ENCODE assay signal across 21 cellular contexts in the genomic region with DNA sequence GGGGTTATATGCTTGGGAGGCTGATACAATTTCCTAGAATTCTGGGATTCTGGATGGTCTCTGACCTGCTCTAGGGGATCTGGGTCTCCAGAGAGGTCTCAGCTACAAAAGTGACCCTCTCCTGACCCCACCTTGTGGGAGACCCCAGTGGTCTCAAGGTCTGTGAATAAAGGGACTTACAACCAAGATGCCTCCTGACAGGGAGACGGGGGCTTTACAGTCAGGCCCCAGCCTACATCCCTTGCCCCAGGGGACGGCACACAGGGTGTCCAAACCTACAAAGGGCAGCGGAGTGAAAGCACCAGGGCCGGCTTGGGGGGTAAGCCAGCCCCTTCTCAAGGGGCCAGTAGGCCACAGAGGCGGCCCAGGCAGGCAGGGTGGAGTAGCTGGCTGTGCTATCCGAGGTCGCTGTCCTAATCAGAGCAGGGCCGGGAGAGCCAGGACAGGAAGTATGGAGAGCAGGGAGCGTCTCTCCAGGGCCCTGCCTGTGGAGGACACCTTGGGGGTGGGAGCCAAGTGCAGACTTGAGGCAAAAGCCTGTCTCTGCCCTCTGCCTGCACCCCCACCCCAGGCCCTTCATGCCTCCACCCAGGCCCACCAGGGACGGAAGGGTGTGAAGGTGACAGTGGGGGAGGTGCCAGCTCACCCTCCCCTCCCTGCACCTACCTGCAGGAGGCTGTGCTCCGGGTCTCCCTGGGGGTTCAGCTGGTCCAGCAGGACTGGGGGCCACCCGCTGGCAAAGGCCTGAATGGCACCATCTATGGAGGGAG. TPM values are rescaled to one million over a fixed set of nuclear protein-coding genes. Genes with fewer than 3 reads are reported as not detected.
DNase-seq lines count a peak whose midpoint lies in the region; ATAC-seq and TF ChIP-seq lines count a peak whose summit lies in the region.
"Had no signal": no experiment of that assay in that cellular context is flagged by ENCODE, and none has a peak within 500 bp of the region (broad histone marks: within the 10 kb centered on the region; RNA-seq: fewer than 3 reads in every experiment).

No MANE protein-coding gene starts in this region.

- intact Hi-C loops in A673 (cut with micrococcal nuclease; ENCODE audit: unreplicated experiment) (no loop called here), CD14-positive monocyte (cut with micrococcal nuclease) (no loop called here)

- no peaks in the 10 kb centered on the region for H3K9me3 ChIP-seq in A673 (ENCODE audit: low read depth, low read length, poor library complexity, severe bottlenecking)
- H3K9me3 ChIP-seq: left lung, testis had no signal

- no TSS peak for BruUV-seq in A673 (replicated peaks; lab: Mats Ljungman, UMichigan)

- H3K4me3 Mint-ChIP-seq in activated T-helper 17 cell treated with anti-CD3 and anti-CD28 coated beads, Interleukin-2, amount 50 U/mL, for 72 hours: peak overlapping the region; percentile 17
- H3K4me3 Mint-ChIP-seq in memory B cell: peak overlapping the region; percentile 59
- H3K4me3 Mint-ChIP-seq in endothelial cell (ENCODE audit: unreplicated experiment): no peak overlapping the region
- peak overlapping the region in 1 of 2 donors; percentile 59 for H3K4me3 Mint-ChIP-seq in CD14-positive monocyte

- CTCF ChIA-PET in A673 (lab: Charles Lee): no interaction called here

- no peaks in the 10 kb centered on the region for H3K36me3 ChIP-seq in A673 (ENCODE audit: insufficient read depth, low read length, poor library complexity, severe bottlenecking)
- H3K36me3 ChIP-seq: left lung had no signal

- no peaks in the 10 kb centered on the region for H3K36me3 Mint-ChIP-seq in activated T-helper 17 cell treated with anti-CD3 and anti-CD28 coated beads, Interleukin-2, amount 50 U/mL, for 72 hours (ENCODE audit: low read depth)
- H3K36me3 Mint-ChIP-seq in memory B cell (no peaks in the 10 kb centered on the region), endothelial cell (ENCODE audit: low read depth, unreplicated experiment) (peaks cover 4% of the 10 kb centered on the region), CD14-positive monocyte (peaks cover 3 to 4% of the 10 kb centered on the region in 2 donors)

- H3K27me3 ChIP-seq in A673 (replicated peaks; ENCODE audit: insufficient read depth, low read depth, low read length, poor library complexity): peaks cover 36% of the 10 kb centered on the region
- H3K27me3 ChIP-seq: testis had no signal

- POLR2A ChIA-PET in A673 (lab: Charles Lee; ENCODE audit: low non-redundant PET): no interaction called here

- H3K9me3 Mint-ChIP-seq in activated T-helper 17 cell treated with anti-CD3 and anti-CD28 coated beads, Interleukin-2, amount 50 U/mL, for 72 hours: no peaks in the 10 kb centered on the region
- no peaks in the 10 kb centered on the region for H3K9me3 Mint-ChIP-seq in memory B cell
- no peaks in the 10 kb centered on the region for H3K9me3 Mint-ChIP-seq in endothelial cell (ENCODE audit: unreplicated experiment)
- peaks cover 0 to 7% (median under 1%) of the 10 kb centered on the region in 7 donors for H3K9me3 Mint-ChIP-seq in CD14-positive monocyte
- H3K9me3 Mint-ChIP-seq: activated T-helper 1 cell treated with anti-CD3 and anti-CD28 coated beads, Interleukin-12 subunit alpha, Interleukin-12 subunit beta, Interleukin-2, Interleukin-4 antibody, amounts not matched to agents 30 ng/mL and 10 ng/mL and 1 ng/mL, durations not matched to agents 14 hours and 24 hours and 36 hours had no signal

- H3K27ac ChIP-seq in A673 (ENCODE audit: low read depth, low read length, poor library complexity, severe bottlenecking) (no peak overlapping the region), coronary artery (no peak overlapping the region)
- H3K27ac ChIP-seq: left lung, skin epidermis, testis had no signal

- DNase-seq in A673 (ENCODE audit: low spot score): no peak
- DNase-seq in memory B cell (ENCODE audit: low spot score in 2 of 2): no peak
- DNase-seq in coronary artery (ENCODE audit: low spot score): no peak
- DNase-seq in endothelial cell (ENCODE audit: low spot score): no peak
- DNase-seq in CD14-positive monocyte (ENCODE audit: low spot score): no peak
- DNase-seq: activated CD4-positive, alpha-beta T cell treated with anti-CD3 and anti-CD28 coated beads, Interleukin-2, amount 50 U/mL, for 48 hours; amniotic stem cell; stimulated activated CD4-positive, alpha-beta T cell treated with anti-CD3 and anti-CD28 coated beads, Interleukin-4, amount 100 ng/mL, for 1 hour; testis had no signal

- peaks cover 22% of the 10 kb centered on the region for H3K27me3 Mint-ChIP-seq in activated T-helper 17 cell treated with anti-CD3 and anti-CD28 coated beads, Interleukin-2, amount 50 U/mL, for 72 hours
- H3K27me3 Mint-ChIP-seq in memory B cell (peaks cover 22% of the 10 kb centered on the region), endothelial cell (ENCODE audit: unreplicated experiment) (peaks cover 14% of the 10 kb centered on the region), CD14-positive monocyte (ENCODE audit: low read depth in 3 of 3) (peaks cover 38 to 57% (median 54%) of the 10 kb centered on the region in 3 donors)

- 0 out of 2 replicates have a peak, but pooled peaks have one; percentile 9 for TF ChIP-seq CTCF in A673 (conservative IDR thresholded peaks at IDR 0.05; ENCODE audit: low read depth, low read length)
- TF ChIP-seq CTCF in GM12872 (IDR thresholded peaks at IDR 0.05; ENCODE audit: insufficient read depth, low read depth, low read length): peak; percentile 28; the same call in 1 of the 3 replicates
- TF ChIP-seq CTCF in coronary artery (IDR thresholded peaks at IDR 0.05): no peak
- TF ChIP-seq CTCF in endothelial cell (IDR thresholded peaks at IDR 0.05; ENCODE audit: unreplicated experiment): no peak
- no peak for TF ChIP-seq CTCF in CD14-positive monocyte (IDR thresholded peaks at IDR 0.05)

- ATAC-seq in activated T-helper 17 cell treated with anti-CD3 and anti-CD28 coated beads, Interleukin-2, amount 50 U/mL, for 72 hours (replicated peaks): no peak
- ATAC-seq in memory B cell (ENCODE audit: low read depth) (no peak), GM21737 (IDR thresholded peaks at IDR 0.05; ENCODE audit: unreplicated experiment) (no peak)
- ATAC-seq: left lung had no signal

- peaks cover 9% of the 10 kb centered on the region for H3K4me1 ChIP-seq in A673 (ENCODE audit: insufficient read depth, low read length, poor library complexity, severe bottlenecking)
- H3K4me1 ChIP-seq: testis had no signal

- peaks cover 7% of the 10 kb centered on the region for H3K4me1 Mint-ChIP-seq in activated T-helper 17 cell treated with anti-CD3 and anti-CD28 coated beads, Interleukin-2, amount 50 U/mL, for 72 hours
- peaks cover 12% of the 10 kb centered on the region for H3K4me1 Mint-ChIP-seq in memory B cell
- H3K4me1 Mint-ChIP-seq in endothelial cell (ENCODE audit: unreplicated experiment): peaks cover 5% of the 10 kb centered on the region
- H3K4me1 Mint-ChIP-seq in CD14-positive monocyte: peaks cover 17% of the 10 kb centered on the region

- H3K27ac Mint-ChIP-seq in activated T-helper 17 cell treated with anti-CD3 and anti-CD28 coated beads, Interleukin-2, amount 50 U/mL, for 72 hours: no peak overlapping the region
- no peak overlapping the region for H3K27ac Mint-ChIP-seq in memory B cell
- H3K27ac Mint-ChIP-seq in endothelial cell (ENCODE audit: unreplicated experiment): no peak overlapping the region
- no peak overlapping the region for H3K27ac Mint-ChIP-seq in CD14-positive monocyte
- H3K27ac Mint-ChIP-seq: activated T-helper 1 cell treated with anti-CD3 and anti-CD28 coated beads, Interleukin-12 subunit alpha, Interleukin-12 subunit beta, Interleukin-2, Interleukin-4 antibody, amounts not matched to agents 30 ng/mL and 10 ng/mL and 1 ng/mL, durations not matched to agents 14 hours and 24 hours and 36 hours had no signal

- H3K4me3 ChIP-seq in A673 (ENCODE audit: low read depth, low read length, poor library complexity, severe bottlenecking) (no peak overlapping the region), coronary artery (no peak overlapping the region)
- H3K4me3 ChIP-seq: left lung had no signal

RNA-seq across cellular contexts. Expression of a gene that starts 3.5 kb away (rescaled TPM):
- total RNA-seq in A673 (2021) (not detected in 2 replicates), endothelial cell (ENCODE audit: unreplicated experiment) (not detected)
- total RNA-seq in activated T-helper 17 cell treated with anti-CD3 and anti-CD28 coated beads, Interleukin-2, amount 50 U/mL, for 72 hours: not detected
- polyA plus RNA-seq in CD14-positive monocyte: not detected
- total RNA-seq: activated T-helper 1 cell treated with anti-CD3 and anti-CD28 coated beads, Interleukin-12 subunit alpha, Interleukin-12 subunit beta, Interleukin-2, Interleukin-4 antibody, amounts not matched to agents 30 ng/mL and 10 ng/mL and 1 ng/mL, durations not matched to agents 14 hours and 24 hours and 36 hours; cerebellum; endothelial cell of umbilical vein; frontal cortex; HT1080; left lung; LHCN-M2; myocyte had no signal
- polyA plus RNA-seq: endothelial cell of umbilical vein had no signal

RNA-seq across cellular contexts. Expression of a gene that starts 22.1 kb away (rescaled TPM):
- total RNA-seq in A673 (2021) (not detected in 2 replicates), endothelial cell (ENCODE audit: unreplicated experiment) (0.23 TPM)
- total RNA-seq in activated T-helper 17 cell treated with anti-CD3 and anti-CD28 coated beads, Interleukin-2, amount 50 U/mL, for 72 hours: not detected
- not detected for polyA plus RNA-seq in CD14-positive monocyte
- total RNA-seq: activated T-helper 1 cell treated with anti-CD3 and anti-CD28 coated beads, Interleukin-12 subunit alpha, Interleukin-12 subunit beta, Interleukin-2, Interleukin-4 antibody, amounts not matched to agents 30 ng/mL and 10 ng/mL and 1 ng/mL, durations not matched to agents 14 hours and 24 hours and 36 hours; HT1080 had no signal

RNA-seq across cellular contexts. Expression of a gene that starts 52.7 kb away (rescaled TPM):
- total RNA-seq in A673 (2021) (not detected in 2 replicates), endothelial cell (ENCODE audit: unreplicated experiment) (not detected)
- not detected for total RNA-seq in activated T-helper 17 cell treated with anti-CD3 and anti-CD28 coated beads, Interleukin-2, amount 50 U/mL, for 72 hours
- 1 to 10 TPM; 1.6 to 2.5 TPM for polyA plus RNA-seq in CD14-positive monocyte
- total RNA-seq: activated T-helper 1 cell treated with anti-CD3 and anti-CD28 coated beads, Interleukin-12 subunit alpha, Interleukin-12 subunit beta, Interleukin-2, Interleukin-4 antibody, amounts not matched to agents 30 ng/mL and 10 ng/mL and 1 ng/mL, durations not matched to agents 14 hours and 24 hours and 36 hours; endothelial cell of umbilical vein; HT1080; LHCN-M2 had no signal
- polyA plus RNA-seq: endothelial cell of umbilical vein had no signal

Comparison
In these comparisons a context has a peak if more than half of its experiments do, and no peak if none do; other contexts are left out.
1. CTCF ChIP-seq: peak in A673 (single experiment) and GM12872 (single experiment); none in coronary artery (single experiment), endothelial cell (single experiment) and CD14-positive monocyte (single experiment).